In the genomic region with DNA sequence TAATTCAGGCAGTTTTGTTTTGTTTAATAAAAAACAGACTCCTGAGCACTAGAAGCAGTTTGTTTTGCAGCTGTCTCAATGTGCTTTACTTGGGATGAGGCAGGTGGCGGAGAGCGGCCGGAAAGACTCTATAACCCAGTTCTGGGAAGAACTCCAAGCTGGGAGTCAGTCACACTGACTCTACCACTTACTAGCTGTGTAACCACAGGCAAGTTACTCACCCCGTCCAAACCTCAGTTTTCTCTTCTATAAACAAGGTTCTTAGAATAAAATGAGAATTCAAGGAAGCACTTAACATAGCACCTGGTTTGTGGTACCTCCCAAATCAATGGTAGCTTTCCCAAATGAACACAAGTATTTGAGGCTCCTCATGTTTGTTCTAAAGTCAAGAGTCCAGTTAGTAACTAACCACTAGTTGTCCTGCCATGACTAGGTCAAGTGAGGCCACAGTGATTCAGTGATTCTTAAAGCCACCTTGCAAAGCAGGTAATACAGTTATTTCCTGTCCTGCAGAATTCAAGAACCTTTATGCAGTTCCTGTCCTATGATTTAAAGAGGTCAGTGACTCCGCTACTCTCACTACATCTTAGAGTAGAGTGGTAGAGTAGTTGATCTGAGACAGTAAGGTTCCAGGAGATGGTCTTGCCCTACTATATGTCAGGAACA, we compare ENCODE assay signal across 13 cellular contexts. TPM values are rescaled to one million over a fixed set of nuclear protein-coding genes. Genes with fewer than 3 reads are reported as not detected.
DNase-seq lines count a peak whose midpoint lies in the region; ATAC-seq, FAIRE-seq and TF ChIP-seq lines count a peak whose summit lies in the region.
"Had no signal": no experiment of that assay in that cellular context is flagged by ENCODE, and none has a peak within 500 bp of the region (broad histone marks: within the 10 kb centered on the region; RNA-seq: fewer than 3 reads in every experiment).

No MANE protein-coding gene starts in this region.

- peak overlapping the region in 1 of 3 donors; percentile 98 for H3K27ac Mint-ChIP-seq in CD4-positive, CD25-positive, alpha-beta regulatory T cell
- H3K27ac Mint-ChIP-seq in astrocyte (ENCODE audit: unreplicated experiment): peak overlapping the region; percentile 69
- H3K27ac Mint-ChIP-seq in natural killer cell: peak overlapping the region; percentile 8 to 53

- no peaks in the 10 kb centered on the region for H3K9me3 ChIP-seq in CD4-positive, CD25-positive, alpha-beta regulatory T cell (ENCODE audit: control insufficient read depth in 2 of 2, low read length in 2 of 2)
- no peaks in the 10 kb centered on the region for H3K9me3 ChIP-seq in astrocyte (ENCODE audit: insufficient read depth, low read depth, low read length)
- H3K9me3 ChIP-seq: gastrocnemius medialis, Peyer's patch had no signal

- FAIRE-seq in astrocyte (lab: Jason Lieb, UNC): no peak

- peak overlapping the region; percentile 96 for H3K4me2 ChIP-seq in astrocyte (ENCODE audit: low read length)

- H3K4me1 Mint-ChIP-seq in CD4-positive, CD25-positive, alpha-beta regulatory T cell: peaks cover 42 to 77% (median 54%) of the 10 kb centered on the region in 4 donors
- H3K4me1 Mint-ChIP-seq in astrocyte (ENCODE audit: low read depth, unreplicated experiment): peaks cover 23% of the 10 kb centered on the region
- H3K4me1 Mint-ChIP-seq in natural killer cell: peaks cover 50 to 57% of the 10 kb centered on the region in 2 donors

- H3K36me3 ChIP-seq in CD4-positive, CD25-positive, alpha-beta regulatory T cell (ENCODE audit: control insufficient read depth, insufficient read depth, low read length): peaks cover 33% of the 10 kb centered on the region
- peaks cover 17% of the 10 kb centered on the region for H3K36me3 ChIP-seq in astrocyte (ENCODE audit: insufficient read depth, low read length)

- H3K36me3 Mint-ChIP-seq in CD4-positive, CD25-positive, alpha-beta regulatory T cell: peaks cover 31% of the 10 kb centered on the region
- H3K36me3 Mint-ChIP-seq in astrocyte (ENCODE audit: low read depth, unreplicated experiment): peaks cover 5% of the 10 kb centered on the region
- H3K36me3 Mint-ChIP-seq in natural killer cell: peaks cover 6% of the 10 kb centered on the region

- peaks cover 58% of the 10 kb centered on the region for H3K79me2 ChIP-seq in astrocyte (ENCODE audit: insufficient read depth, low read length)

- H2AFZ ChIP-seq in astrocyte (ENCODE audit: low read depth, low read length): no peak overlapping the region

- no peak for TF ChIP-seq CTCF in HFF-Myc (IDR thresholded peaks at IDR 0.05; ENCODE audit: low read depth, low read length, missing control alignments)
- TF ChIP-seq CTCF in astrocyte (IDR thresholded peaks at IDR 0.05; ENCODE audit: insufficient read depth, low read depth, low read length): no peak
- TF ChIP-seq CTCF in natural killer cell (IDR thresholded peaks at IDR 0.05): no peak

- H3K9me3 Mint-ChIP-seq in CD4-positive, CD25-positive, alpha-beta regulatory T cell: no peaks in the 10 kb centered on the region
- no peaks in the 10 kb centered on the region for H3K9me3 Mint-ChIP-seq in astrocyte (ENCODE audit: unreplicated experiment)
- H3K9me3 Mint-ChIP-seq in natural killer cell: no peaks in the 10 kb centered on the region

- no peak overlapping the region for H3K9ac ChIP-seq in astrocyte (ENCODE audit: low read length)

- intact Hi-C loops in natural killer cell (cut with micrococcal nuclease): no loop called here

- H4K20me1 ChIP-seq in astrocyte (ENCODE audit: insufficient read depth, low read length): peaks cover 62% of the 10 kb centered on the region

- peak overlapping the region; percentile 10 for H3K27ac ChIP-seq in CD4-positive, CD25-positive, alpha-beta regulatory T cell (ENCODE audit: insufficient read depth, low read length, poor library complexity, severe bottlenecking)
- H3K27ac ChIP-seq in astrocyte (ENCODE audit: low read depth, low read length): no peak overlapping the region
- H3K27ac ChIP-seq: gastrocnemius medialis, Peyer's patch had no signal

- H3K4me3 Mint-ChIP-seq in CD4-positive, CD25-positive, alpha-beta regulatory T cell: peak overlapping the region in 3 of 4 donors; percentile 9 to 98 (median 38)
- H3K4me3 Mint-ChIP-seq in astrocyte (ENCODE audit: unreplicated experiment) (peak overlapping the region; percentile 34), natural killer cell (no peak overlapping the region)

- no peak overlapping the region for H3K4me3 ChIP-seq in CD4-positive, CD25-positive, alpha-beta regulatory T cell (ENCODE audit: low read depth, low read length)
- H3K4me3 ChIP-seq in HFF-Myc (replicated peaks; ENCODE audit: low read depth, low read length) (no peak overlapping the region), astrocyte (ENCODE audit: insufficient read depth, low read depth, low read length) (no peak overlapping the region)
- H3K4me3 ChIP-seq: gastrocnemius medialis, Peyer's patch had no signal

- peaks cover 33% of the 10 kb centered on the region for H3K4me1 ChIP-seq in CD4-positive, CD25-positive, alpha-beta regulatory T cell (ENCODE audit: control insufficient read depth, insufficient read depth, low read length, poor library complexity, severe bottlenecking)
- H3K4me1 ChIP-seq in astrocyte (ENCODE audit: insufficient read depth, low read length): peaks cover 28% of the 10 kb centered on the region

- peak in 1 of 3 donors; percentile 47 for DNase-seq in CD4-positive, CD25-positive, alpha-beta regulatory T cell
- peak; percentile 67 for DNase-seq in HFF-Myc (ENCODE audit: extremely low read depth, low read depth)
- peak; percentile 61 for DNase-seq in astrocyte (ENCODE audit: low read depth)
- no peak for DNase-seq in natural killer cell
- no peak for DNase-seq in NCI-H146 treated with DMSO at 0.1 percent for 48 hours (lab: John Stamatoyannopoulos, UW; ENCODE audit: unreplicated experiment)
- DNase-seq in NCI-H128 (lab: John Stamatoyannopoulos, UW; ENCODE audit: unreplicated experiment): no peak
- DNase-seq in KG1 (lab: John Stamatoyannopoulos, UW): no peak
- DNase-seq: activated T-cell treated with anti-CD3 and anti-CD28 coated beads, Interleukin-2, amount 50 U/mL, for 1 hour; gastrocnemius medialis; Kasumi-1; NCI-H2171; occipital lobe; Peyer's patch had no signal

- no peak for ATAC-seq in CD4-positive, CD25-positive, alpha-beta regulatory T cell (ENCODE audit: low read depth in 2 of 2)
- ATAC-seq in natural killer cell: no peak
- ATAC-seq: gastrocnemius medialis had no signal

- peaks cover 8% of the 10 kb centered on the region for H3K27me3 Mint-ChIP-seq in CD4-positive, CD25-positive, alpha-beta regulatory T cell
- H3K27me3 Mint-ChIP-seq in astrocyte (ENCODE audit: low read depth, unreplicated experiment) (no peaks in the 10 kb centered on the region), natural killer cell (ENCODE audit: low read depth in 2 of 2) (no peaks in the 10 kb centered on the region)

- H3K27me3 ChIP-seq in CD4-positive, CD25-positive, alpha-beta regulatory T cell (ENCODE audit: control insufficient read depth, insufficient read depth, low read length): no peaks in the 10 kb centered on the region
- H3K27me3 ChIP-seq in astrocyte (ENCODE audit: insufficient read depth, low read length): no peaks in the 10 kb centered on the region
- H3K27me3 ChIP-seq: gastrocnemius medialis, Peyer's patch had no signal

RNA-seq across cellular contexts. Expression of gene TXNDC17, which starts 2.7 kb away (rescaled TPM):
- 15.0 TPM for total RNA-seq in CD4-positive, CD25-positive, alpha-beta regulatory T cell
- polyA plus RNA-seq in CD4-positive, CD25-positive, alpha-beta regulatory T cell: 100 to 1,000 TPM; 121 to 262 (median 177) TPM
- total RNA-seq in astrocyte (141 and 158 TPM in 2 replicates), natural killer cell (10 to 100 TPM; 15.2 to 15.7 (median 15.4) TPM)

RNA-seq across cellular contexts. Expression of gene KIAA0753, which starts 3.1 kb away (rescaled TPM):
- 11.4 TPM for total RNA-seq in CD4-positive, CD25-positive, alpha-beta regulatory T cell
- 1 to 10 TPM; 1.2 to 1.8 (median 1.4) TPM for polyA plus RNA-seq in CD4-positive, CD25-positive, alpha-beta regulatory T cell
- total RNA-seq in astrocyte: 23.3 and 25.4 TPM in 2 replicates
- total RNA-seq in natural killer cell: 10 to 100 TPM; 13.4 to 17.2 (median 15.4) TPM

RNA-seq across cellular contexts. Expression of gene MED31, which starts 7.8 kb away (rescaled TPM):
- total RNA-seq in CD4-positive, CD25-positive, alpha-beta regulatory T cell: 16.7 TPM
- polyA plus RNA-seq in CD4-positive, CD25-positive, alpha-beta regulatory T cell: 10 to 100 TPM; 41.5 to 48.1 (median 43.1) TPM
- total RNA-seq in astrocyte: 21.0 and 22.8 TPM in 2 replicates
- total RNA-seq in natural killer cell: 10 to 100 TPM in 2 of 3 donors, 1 to 10 TPM in 1; 8.3 to 26.1 (median 19.1) TPM

RNA-seq across cellular contexts. Expression of gene C17orf100, which starts 8.0 kb away (rescaled TPM):
- total RNA-seq in CD4-positive, CD25-positive, alpha-beta regulatory T cell: 1.5 TPM
- polyA plus RNA-seq in CD4-positive, CD25-positive, alpha-beta regulatory T cell: 1 to 10 TPM; 4.4 to 7.1 (median 5.6) TPM
- total RNA-seq in astrocyte (3.1 and 4.1 TPM in 2 replicates), natural killer cell (under 1 TPM; 0.68 to 0.87 (median 0.82) TPM)

Comparison
In these comparisons a context has a peak if more than half of its experiments do, and no peak if none do; other contexts are left out.
1. DNase-seq: peak in HFF-Myc (single experiment) and astrocyte (single experiment); none in natural killer cell (single experiment), NCI-H146 treated with DMSO at 0.1 percent for 48 hours (single experiment), NCI-H128 (single experiment) and KG1 (single experiment).